ENCODE assay signal across 1 cellular context in genomic region chr7:23175820-23176385, GRCh38.
TF ChIP-seq lines count a peak whose summit lies in the region.

No MANE protein-coding gene starts in this region.

TF ChIP-seq in K562, 482 proteins besides CTCF, POLR2A, EP300 and RAD21 (continued from another document):
- no peak for TF ChIP-seq U2AF2 (optimal IDR thresholded peaks at IDR 0.05; ENCODE audit: low read depth, low read length)
